ENCODE assay signal across 22 cellular contexts in genomic region chr17:63960006-63960405, GRCh38. TPM values are rescaled to one million over a fixed set of nuclear protein-coding genes. Genes with fewer than 3 reads are reported as not detected.
A peak's percentile ranks its signal among the peaks of the same experiment; 100 is the strongest.
DNase-seq lines count a peak whose midpoint lies in the region; ATAC-seq and TF ChIP-seq lines count a peak whose summit lies in the region.
"Had no signal": no experiment of that assay in that cellular context is flagged by ENCODE, and none has a peak within 500 bp of the region (broad histone marks: within the 10 kb centered on the region; RNA-seq: fewer than 3 reads in every experiment).

No MANE protein-coding gene starts in this region.

- no peak overlapping the region for H4K8ac ChIP-seq in H9 (replicated peaks; ENCODE audit: insufficient read length, low read depth, low read length)

- intact Hi-C loops in PC-9 (cut with micrococcal nuclease; ENCODE audit: unreplicated experiment) (no loop called here), tibial artery (cut with DNase I; ENCODE audit: low total_unique reads) (no loop called here)

- H2BK20ac ChIP-seq in H9 (ENCODE audit: low read depth, low read length, poor library complexity, severe bottlenecking) = no peak overlapping the region

- H3K27me3 ChIP-seq in H9 (ENCODE audit: insufficient read depth, low read length) (no peaks in the 10 kb centered on the region), PC-9 (ENCODE audit: insufficient read depth, low read depth) (no peaks in the 10 kb centered on the region), tibial artery (peaks cover 0 to 13% of the 10 kb centered on the region in 2 donors)
- H3K27me3 ChIP-seq: transverse colon had no signal

- no peak overlapping the region for H3K9ac ChIP-seq in H9 (ENCODE audit: extremely low read depth, insufficient read length, low read length)

- WGBS in H9 (ENCODE audit: extremely low coverage, insufficient read length, low lambda C conversion rate) = no CpG with 5 or more reads among the region's 9 CpGs

- H2BK12ac ChIP-seq in H9 (ENCODE audit: insufficient read length, low read depth, low read length) = no peak overlapping the region

- no peaks in the 10 kb centered on the region for H4K20me1 ChIP-seq in H9 (ENCODE audit: control insufficient read depth, insufficient read depth, insufficient read length)
- H4K20me1 ChIP-seq in PC-9 (ENCODE audit: insufficient read depth) = no peaks in the 10 kb centered on the region

- POLR2A ChIA-PET in PC-9 (lab: Charles Lee; ENCODE audit: unreplicated experiment) = no interaction called here

- H3K4me2 ChIP-seq in H9 (ENCODE audit: insufficient read depth, insufficient read length, low read length) (peak overlapping the region; percentile 80), PC-9 (0 out of 2 replicates have a peak overlapping the region, but pooled peaks have one; percentile 76)
- H3K4me2 ChIP-seq: smooth muscle cell had no signal

- no peak for TF ChIP-seq CTCF in H9 (conservative IDR thresholded peaks at IDR 0.05)
- no peak for TF ChIP-seq CTCF in PC-9 (conservative IDR thresholded peaks at IDR 0.05)
- no peak for TF ChIP-seq CTCF in tibial artery (IDR thresholded peaks at IDR 0.05)

- peaks cover 2 to 8% (median 4%) of the 10 kb centered on the region in 3 experiments; a peak in 3 of 7 replicates for H3K36me3 Mint-ChIP-seq in H9 (ENCODE audit: insufficient read depth in 1 of 3, low read depth in 3 of 3)
- H3K36me3 Mint-ChIP-seq: CD8-positive, alpha-beta memory T cell had no signal

- peak overlapping the region; percentile 73 to 82; a peak in 3 of 5 replicates for H3K4me3 Mint-ChIP-seq in H9
- H3K4me3 Mint-ChIP-seq: CD8-positive, alpha-beta memory T cell; dendritic cell treated with granulocyte-macrophage colony-stimulating factor and Interleukin-4, amounts not matched to agents 40 ng/mL and 50 ng/mL, for 4 days; T-helper 2 cell treated with Interferon-gamma antibody and Interleukin-4, amounts not matched to agents 5 μg/mL and 100 μg/mL, for 36 hours had no signal

- no peak overlapping the region for H2AFZ ChIP-seq in H9 (ENCODE audit: low read length)
- H2AFZ ChIP-seq in PC-9 = no peak overlapping the region

- H3K4me1 Mint-ChIP-seq in H9 = peaks cover 21 to 26% of the 10 kb centered on the region in 2 experiments

- DNase-seq in COR-L47 (lab: John Stamatoyannopoulos, UW) (peak; percentile 59), H9 (no peak), PC-9 (no peak), myocyte (ENCODE audit: low read depth) (peak; percentile 96), tibial artery (no peak)
- no peak for DNase-seq in stimulated activated CD4-positive, alpha-beta T cell treated with anti-CD3 and anti-CD28 coated beads, Interleukin-4, amount 100 ng/mL, for 1 hour
- DNase-seq: activated CD4-positive, alpha-beta T cell treated with anti-CD3 and anti-CD28 coated beads, Interleukin-2, amount 50 U/mL, for 1 hour; activated CD8-positive, alpha-beta memory T cell treated with anti-CD3 and anti-CD28 coated beads, Interleukin-2, amount 50 U/mL, for 4 hours; activated effector memory CD4-positive, alpha-beta T cell treated with anti-CD3 and anti-CD28 coated beads, Interleukin-2, amount 50 U/mL, for 16 hours; CD8-positive, alpha-beta memory T cell; stimulated activated naive CD4-positive, alpha-beta T cell treated with Interleukin-2 at 50 U/mL for 16 hours; transverse colon had no signal

- H4K5ac ChIP-seq in H9 (ENCODE audit: insufficient read length, low read depth, low read length) = no peak overlapping the region

- H2AK5ac ChIP-seq in H9 (ENCODE audit: insufficient read length, low read length) = no peak overlapping the region

- H2BK120ac ChIP-seq in H9 (ENCODE audit: low read depth, low read length, poor library complexity, severe bottlenecking) = no peak overlapping the region

- H3K23me2 ChIP-seq in H9 (ENCODE audit: insufficient read length, low read depth, low read length, poor library complexity, severe bottlenecking) = peaks cover 7% of the 10 kb centered on the region

- H3K79me2 ChIP-seq in H9 (ENCODE audit: insufficient read depth, low read length) (no peaks in the 10 kb centered on the region), PC-9 (ENCODE audit: low read depth) (no peaks in the 10 kb centered on the region)

- no peak overlapping the region for H3K18ac ChIP-seq in H9 (ENCODE audit: insufficient read length, low read depth, low read length)

- no peaks in the 10 kb centered on the region for H3K79me1 ChIP-seq in H9 (ENCODE audit: insufficient read depth, low read depth, low read length, poor library complexity, severe bottlenecking)

- no peak overlapping the region for H2BK5ac ChIP-seq in H9 (ENCODE audit: insufficient read length, low read length)

- H3T11ph ChIP-seq in H9 (ENCODE audit: low read length) = no peak overlapping the region

- peaks cover 12% of the 10 kb centered on the region for H3F3A ChIP-seq in PC-9 (ENCODE audit: insufficient read depth, low read depth)

- no peaks in the 10 kb centered on the region for H3K9me2 ChIP-seq in PC-9 (ENCODE audit: insufficient read depth)

- no peak overlapping the region for H3K56ac ChIP-seq in H9 (ENCODE audit: insufficient read length, low read depth, low read length)

- H3K4me3 ChIP-seq in PC-9 (no peak overlapping the region), tibial artery (no peak overlapping the region)
- H3K4me3 ChIP-seq: smooth muscle cell, transverse colon had no signal

- H3K27ac ChIP-seq in H9 (ENCODE audit: insufficient read length, low read depth, low read length) = no peak overlapping the region
- H3K27ac ChIP-seq in PC-9 = no peak overlapping the region
- no peak overlapping the region for H3K27ac ChIP-seq in tibial artery
- H3K27ac ChIP-seq: transverse colon, VCaP had no signal

- no peak overlapping the region for H2BK15ac ChIP-seq in H9 (ENCODE audit: low read depth, low read length)

- no peaks in the 10 kb centered on the region for H3K4me1 ChIP-seq in H9 (ENCODE audit: insufficient read depth, low read length)
- H3K4me1 ChIP-seq in PC-9 (replicated peaks; ENCODE audit: insufficient read depth) = peaks cover 14% of the 10 kb centered on the region
- peaks cover 0 to 10% (median 6%) of the 10 kb centered on the region in 4 donors for H3K4me1 ChIP-seq in tibial artery

- no peaks in the 10 kb centered on the region; a peak in 1 of 5 replicates for H3K9me3 Mint-ChIP-seq in H9
- H3K9me3 Mint-ChIP-seq: CD8-positive, alpha-beta memory T cell; dendritic cell treated with granulocyte-macrophage colony-stimulating factor and Interleukin-4, amounts not matched to agents 40 ng/mL and 50 ng/mL, for 4 days; T-helper 2 cell treated with Interferon-gamma antibody and Interleukin-4, amounts not matched to agents 5 μg/mL and 100 μg/mL, for 36 hours had no signal

- H3K4ac ChIP-seq in H9 (ENCODE audit: low read depth, low read length) = no peak overlapping the region

- CTCF ChIA-PET in PC-9 (lab: Charles Lee) = no interaction called here

- H3K14ac ChIP-seq in H9 (ENCODE audit: insufficient read depth, low read length) = no peak overlapping the region

- peaks cover 4% of the 10 kb centered on the region for H3K27me3 Mint-ChIP-seq in H9 (ENCODE audit: low read depth)

- H4K91ac ChIP-seq in H9 (ENCODE audit: insufficient read length, low read depth, low read length) = no peak overlapping the region

- peak overlapping the region in 1 of 3 experiments; percentile 92; a peak in 2 of 7 replicates for H3K27ac Mint-ChIP-seq in H9
- H3K27ac Mint-ChIP-seq: CD8-positive, alpha-beta memory T cell; dendritic cell treated with granulocyte-macrophage colony-stimulating factor and Interleukin-4, amounts not matched to agents 40 ng/mL and 50 ng/mL, for 4 days; T-helper 2 cell treated with Interferon-gamma antibody and Interleukin-4, amounts not matched to agents 5 μg/mL and 100 μg/mL, for 36 hours had no signal

- BruUV-seq in PC-9 (replicated peaks; lab: Mats Ljungman, UMichigan) = no TSS peak

- H3K9me3 ChIP-seq in H9 (ENCODE audit: control insufficient read depth, low read depth, low read length) (no peaks in the 10 kb centered on the region), PC-9 (ENCODE audit: insufficient read depth, low read depth) (no peaks in the 10 kb centered on the region), tibial artery (no peaks in the 10 kb centered on the region)
- H3K9me3 ChIP-seq: transverse colon had no signal

- H3K36me3 ChIP-seq in PC-9 (ENCODE audit: low read depth) (no peaks in the 10 kb centered on the region), tibial artery (no peaks in the 10 kb centered on the region)
- H3K36me3 ChIP-seq: transverse colon had no signal

- no peak overlapping the region for H3K23ac ChIP-seq in H9 (ENCODE audit: insufficient read length, low read depth, low read length)

- ATAC-seq in HG03469 (IDR thresholded peaks at IDR 0.05; ENCODE audit: unreplicated experiment) = no peak

RNA-seq across cellular contexts. Expression of gene SCN4A, which starts 12.7 kb away (rescaled TPM):
- total RNA-seq in H9 (2021) = 5.0 and 5.8 TPM in 2 replicates
- total RNA-seq in PC-9 (2021) = 1.4 and 1.7 TPM in 2 replicates
- total RNA-seq in myocyte = 99.4 and 105 TPM in 2 replicates
- polyA plus RNA-seq in myocyte (2012) = 8.0 TPM
- polyA plus RNA-seq: CD8-positive, alpha-beta memory T cell; neural cell; smooth muscle cell had no signal

RNA-seq across cellular contexts. Expression of gene CD79B, which starts 27.9 kb away (rescaled TPM):
- total RNA-seq in H9 (2021) (0.96 and 1.4 TPM in 2 replicates), PC-9 (2021) (not detected in 2 replicates), myocyte (0.99 and 4.8 TPM in 2 replicates)
- not detected for polyA plus RNA-seq in myocyte (2012)
- total RNA-seq: bronchial epithelial cell, smooth muscle cell had no signal
- polyA plus RNA-seq: neural cell, smooth muscle cell had no signal

RNA-seq across cellular contexts. Expression of gene PRR29, which starts 38.1 kb away (rescaled TPM):
- 0.87 and 1.5 TPM in 2 replicates for total RNA-seq in H9 (2021)
- 2.4 and 2.8 TPM in 2 replicates for total RNA-seq in PC-9 (2021)
- total RNA-seq in myocyte = 0.08 and 0.26 TPM in 2 replicates
- 0.06 TPM for polyA plus RNA-seq in myocyte (2012)
- total RNA-seq: bronchial epithelial cell, smooth muscle cell, transverse colon had no signal

RNA-seq across cellular contexts. Expression of gene GH1, which starts 41.4 kb away (rescaled TPM):
- total RNA-seq in H9 (2021) = not detected in 2 replicates
- total RNA-seq in PC-9 (2021) = not detected in 2 replicates
- not detected in 2 replicates for total RNA-seq in myocyte
- polyA plus RNA-seq in myocyte (2012) = not detected
- total RNA-seq: bronchial epithelial cell; CD8-positive, alpha-beta memory T cell; liver; mononuclear cell; posterior vena cava; smooth muscle cell; transverse colon had no signal
- polyA plus RNA-seq: CD8-positive, alpha-beta memory T cell; liver; neural cell; smooth muscle cell had no signal

RNA-seq across cellular contexts. Expression of gene CSHL1, which starts 48.9 kb away (rescaled TPM):
- total RNA-seq in H9 (2021) (not detected in 2 replicates), PC-9 (2021) (not detected in 2 replicates), myocyte (not detected in 2 replicates)
- not detected for polyA plus RNA-seq in myocyte (2012)
- total RNA-seq: bronchial epithelial cell; CD8-positive, alpha-beta memory T cell; liver; mononuclear cell; posterior vena cava; smooth muscle cell; transverse colon had no signal
- polyA plus RNA-seq: CD8-positive, alpha-beta memory T cell; liver; neural cell; smooth muscle cell had no signal

Comparison
In these comparisons a context has a peak if more than half of its experiments do, and no peak if none do; other contexts are left out.
1. DNase-seq: peak in COR-L47 (single experiment) and myocyte (single experiment); none in H9 (single experiment), PC-9 (0 of 2), tibial artery (0 of 2) and stimulated activated CD4-positive, alpha-beta T cell treated with anti-CD3 and anti-CD28 coated beads, Interleukin-4, amount 100 ng/mL, for 1 hour (single experiment).
2. RNA of gene SCN4A, which starts 12.7 kb away (total RNA-seq): 99.4 to 105 TPM in myocyte; 5.0 to 5.8 TPM in H9 and 1.4 to 1.7 TPM in PC-9; every median in the first group is over 10 times any median in the second.